ENCODE assay signal across 8 cellular contexts in the genomic region with DNA sequence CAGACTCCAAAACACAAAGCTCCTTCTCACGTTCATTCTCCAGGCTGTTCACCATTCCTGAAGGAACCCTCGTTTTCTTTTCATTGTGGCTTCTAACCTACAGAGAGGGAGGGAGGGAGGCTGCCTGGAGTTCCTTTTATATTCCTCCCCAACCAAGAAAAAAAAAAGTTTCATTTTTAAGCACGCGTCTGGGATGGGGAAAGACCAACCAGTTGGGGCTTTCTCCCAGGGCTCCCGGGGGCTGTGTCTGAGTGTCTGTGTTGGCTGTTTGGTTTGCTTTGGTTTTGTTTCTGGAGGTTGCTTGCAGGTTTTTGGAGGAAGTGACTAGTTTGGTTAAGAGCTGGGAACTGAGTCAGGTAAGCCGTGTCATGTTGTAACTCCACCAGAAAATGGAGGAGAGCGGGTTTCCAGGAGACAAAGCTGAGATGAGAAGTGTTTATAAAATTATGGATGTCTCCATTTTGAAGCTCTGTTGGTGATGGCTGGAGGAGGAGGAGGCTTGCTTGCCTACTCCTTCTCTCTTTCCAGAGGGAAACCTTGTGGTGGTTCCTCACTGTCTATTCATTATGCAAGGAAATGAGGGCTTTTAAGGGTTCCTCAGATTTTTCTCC. TPM values are rescaled to one million over a fixed set of nuclear protein-coding genes. Genes with fewer than 3 reads are reported as not detected.
DNase-seq lines count a peak whose midpoint lies in the region; ATAC-seq and TF ChIP-seq lines count a peak whose summit lies in the region.

No MANE protein-coding gene starts in this region.

- H3K27me3 Mint-ChIP-seq in neural crest cell (ENCODE audit: low read depth) = peaks cover 10% of the 10 kb centered on the region

- H2AFZ ChIP-seq in PC-9 = peak overlapping the region; percentile 34; the same call in 1 of the 2 replicates

- no peaks in the 10 kb centered on the region for H3K27me3 ChIP-seq in PC-9 (ENCODE audit: insufficient read depth, low read depth)
- peaks cover 0 to 18% (median 0%) of the 10 kb centered on the region in 4 donors for H3K27me3 ChIP-seq in esophagus squamous epithelium

- peak overlapping the region; percentile 83 for H3K27ac Mint-ChIP-seq in neural crest cell (ENCODE audit: unreplicated experiment)

- H3K4me2 ChIP-seq in PC-9 = peak overlapping the region; percentile 97

- DNase-seq in GM12864 (ENCODE audit: low read depth) = no peak
- no peak for DNase-seq in PC-9
- no peak for DNase-seq in esophagus squamous epithelium (lab: John Stamatoyannopoulos, UW)
- DNase-seq in neural crest cell (ENCODE audit: low read depth, low spot score) = no peak
- DNase-seq in stimulated activated naive CD4-positive, alpha-beta T cell treated with Interleukin-2 at 50 U/mL for 16 hours (lab: John Stamatoyannopoulos, UW) = no peak

- ATAC-seq in GM18867 (IDR thresholded peaks at IDR 0.05; ENCODE audit: unreplicated experiment) = no peak
- no peak for ATAC-seq in GM18511 (IDR thresholded peaks at IDR 0.05; ENCODE audit: unreplicated experiment)
- no peak for ATAC-seq in GM19023 (IDR thresholded peaks at IDR 0.05; ENCODE audit: unreplicated experiment)

- no peak for TF ChIP-seq POLR2A in esophagus squamous epithelium (IDR thresholded peaks at IDR 0.05)

- H3K9me2 ChIP-seq in PC-9 (ENCODE audit: insufficient read depth) = no peaks in the 10 kb centered on the region

- TF ChIP-seq CTCF in GM12864 (IDR thresholded peaks at IDR 0.05; ENCODE audit: low read depth, low read length, missing control alignments) (no peak), PC-9 (conservative IDR thresholded peaks at IDR 0.05) (no peak), esophagus squamous epithelium (IDR thresholded peaks at IDR 0.05) (no peak), neural crest cell (conservative IDR thresholded peaks at IDR 0.05) (no peak)

- intact Hi-C loops in PC-9 (cut with micrococcal nuclease; ENCODE audit: unreplicated experiment) (loop anchor here (2.0 to 10.0 kb wide), 4 partner anchors 56 to 260 kb away; no protein-coding TSS in a partner anchor), esophagus squamous epithelium (cut with DNase I) (no loop called here)

- H3K36me3 Mint-ChIP-seq in neural crest cell (ENCODE audit: low read depth) = peaks cover 28% of the 10 kb centered on the region

- no peaks in the 10 kb centered on the region for H4K20me1 ChIP-seq in PC-9 (ENCODE audit: insufficient read depth)

- peak overlapping the region; percentile 54 for H3K4me3 ChIP-seq in GM12864 (ENCODE audit: low read depth, low read length)
- H3K4me3 ChIP-seq in PC-9 = peak overlapping the region; percentile 97; the same call in 1 of the 2 replicates
- H3K4me3 ChIP-seq in esophagus squamous epithelium = peak overlapping the region; percentile 40 to 89 (median 78)

- 6 to 15% methylated on average over 7 of the region's 7 CpGs for WGBS in esophagus squamous epithelium, 2 donors

- CTCF ChIA-PET in PC-9 (lab: Charles Lee) = interaction anchor here (0.6 to 0.7 kb wide), 3 partner anchors 25 to 1579 kb away, joined by 3 to 4 read pairs (median 3); no protein-coding TSS in a partner anchor

- no peaks in the 10 kb centered on the region for H3K79me2 ChIP-seq in PC-9 (ENCODE audit: low read depth)

- H3K27ac ChIP-seq in PC-9 (no peak overlapping the region), esophagus squamous epithelium (peak overlapping the region; percentile 83 to 96 (median 92))

- no peaks in the 10 kb centered on the region for H3F3A ChIP-seq in PC-9 (ENCODE audit: insufficient read depth, low read depth)

- POLR2A ChIA-PET in PC-9 (lab: Charles Lee; ENCODE audit: unreplicated experiment) = no interaction called here

- H3K9me3 ChIP-seq in PC-9 (ENCODE audit: insufficient read depth, low read depth) (peaks cover 6% of the 10 kb centered on the region; the same call in 1 of the 2 replicates), esophagus squamous epithelium (no peaks in the 10 kb centered on the region)

- peak overlapping the region; percentile 93 for H3K4me3 Mint-ChIP-seq in neural crest cell

- H3K36me3 ChIP-seq in PC-9 (ENCODE audit: low read depth) (no peaks in the 10 kb centered on the region), esophagus squamous epithelium (no peaks in the 10 kb centered on the region)

- H3K4me1 Mint-ChIP-seq in neural crest cell = peaks cover 64% of the 10 kb centered on the region

- no TSS peak for BruUV-seq in PC-9 (replicated peaks; lab: Mats Ljungman, UMichigan)

- peaks cover 5% of the 10 kb centered on the region; the same call in 1 of the 2 replicates for H3K4me1 ChIP-seq in PC-9 (replicated peaks; ENCODE audit: insufficient read depth)
- H3K4me1 ChIP-seq in esophagus squamous epithelium = peaks cover 18 to 82% (median 41%) of the 10 kb centered on the region in 3 donors

- H3K9me3 Mint-ChIP-seq in neural crest cell = no peaks in the 10 kb centered on the region

RNA-seq across cellular contexts. Expression of gene ZNF462, which starts 1.7 kb away (rescaled TPM):
- 3.2 and 4.8 TPM in 2 replicates for total RNA-seq in PC-9 (2021)
- 10 to 100 TPM; 17.8 to 22.3 (median 21.4) TPM for total RNA-seq in esophagus squamous epithelium
- 195 and 199 TPM in 2 replicates for total RNA-seq in neural crest cell
